26 cellular contexts compared by ENCODE assay signal in genomic region chr22:23206915-23207314, GRCh38. TPM values are rescaled to one million over a fixed set of nuclear protein-coding genes. Genes with fewer than 3 reads are reported as not detected.
DNase-seq lines count a peak whose midpoint lies in the region; FAIRE-seq and TF ChIP-seq lines count a peak whose summit lies in the region.
"Had no signal": no experiment of that assay in that cellular context is flagged by ENCODE, and none has a peak within 500 bp of the region (broad histone marks: within the 10 kb centered on the region; RNA-seq: fewer than 3 reads in every experiment).

No MANE protein-coding gene starts in this region.

- peaks cover 27% of the 10 kb centered on the region for H3K36me3 ChIP-seq in OCI-LY7 (ENCODE audit: insufficient read depth, low read length)
- H3K36me3 ChIP-seq: HAP-1 had no signal

- CTCF ChIA-PET in OCI-LY7 (lab: Charles Lee; ENCODE audit: unreplicated experiment), result no interaction called here

- no peak overlapping the region for H3K4me2 ChIP-seq in OCI-LY7 (ENCODE audit: low read length)
- H3K4me2 ChIP-seq: GM23338, PC-9 had no signal

- FAIRE-seq in urothelium cell line (lab: Jason Lieb, UNC), result peak; percentile 72
- FAIRE-seq: D721Med had no signal

- no peak overlapping the region for H2AFZ ChIP-seq in OCI-LY7 (ENCODE audit: low read length)
- H2AFZ ChIP-seq: GM23338, PC-9 had no signal

- peaks cover 56% of the 10 kb centered on the region for H3K4me1 ChIP-seq in OCI-LY7 (ENCODE audit: insufficient read depth, low read length, poor library complexity, severe bottlenecking)
- H3K4me1 ChIP-seq: BE2C, HAP-1, SJSA1 had no signal

- H3K27me3 Mint-ChIP-seq in activated T-cell treated with anti-CD3 and anti-CD28 coated beads, Interleukin-2, amount 50 U/mL, for 24 hours, result no peaks in the 10 kb centered on the region
- no peaks in the 10 kb centered on the region for H3K27me3 Mint-ChIP-seq in activated CD4-positive, alpha-beta T cell treated with anti-CD3 and anti-CD28 coated beads, Interleukin-2, amount 10 ng/mL, durations not matched to agents 24 days and 14 days
- H3K27me3 Mint-ChIP-seq: CD4-positive, CD25-positive, alpha-beta regulatory T cell had no signal

- H3K4me3 Mint-ChIP-seq in activated T-cell treated with anti-CD3 and anti-CD28 coated beads, Interleukin-2, amount 50 U/mL, for 24 hours, result no peak overlapping the region
- no peak overlapping the region for H3K4me3 Mint-ChIP-seq in activated CD4-positive, alpha-beta T cell treated with anti-CD3 and anti-CD28 coated beads, Interleukin-2, amount 10 ng/mL, durations not matched to agents 24 days and 14 days
- H3K4me3 Mint-ChIP-seq: CD4-positive, CD25-positive, alpha-beta regulatory T cell; GM23338 had no signal

- H3K9me3 Mint-ChIP-seq in activated T-cell treated with anti-CD3 and anti-CD28 coated beads, Interleukin-2, amount 50 U/mL, for 24 hours, result no peaks in the 10 kb centered on the region
- no peaks in the 10 kb centered on the region for H3K9me3 Mint-ChIP-seq in activated CD4-positive, alpha-beta T cell treated with anti-CD3 and anti-CD28 coated beads, Interleukin-2, amount 10 ng/mL, durations not matched to agents 24 days and 14 days
- H3K9me3 Mint-ChIP-seq: CD4-positive, CD25-positive, alpha-beta regulatory T cell; GM23338 had no signal

- peaks cover 52% of the 10 kb centered on the region for H3K36me3 Mint-ChIP-seq in activated T-cell treated with anti-CD3 and anti-CD28 coated beads, Interleukin-2, amount 50 U/mL, for 24 hours (ENCODE audit: low read depth)
- H3K36me3 Mint-ChIP-seq in activated CD4-positive, alpha-beta T cell treated with anti-CD3 and anti-CD28 coated beads, Interleukin-2, amount 10 ng/mL, durations not matched to agents 24 days and 14 days (ENCODE audit: low read depth), result peaks cover 12% of the 10 kb centered on the region

- no TSS peak for BruUV-seq in OCI-LY7 (replicated peaks; lab: Mats Ljungman, UMichigan)

- peaks cover 44% of the 10 kb centered on the region for H3K4me1 Mint-ChIP-seq in activated T-cell treated with anti-CD3 and anti-CD28 coated beads, Interleukin-2, amount 50 U/mL, for 24 hours (ENCODE audit: low read depth)
- peaks cover 4% of the 10 kb centered on the region for H3K4me1 Mint-ChIP-seq in activated CD4-positive, alpha-beta T cell treated with anti-CD3 and anti-CD28 coated beads, Interleukin-2, amount 10 ng/mL, durations not matched to agents 24 days and 14 days

- H4K20me1 ChIP-seq in OCI-LY7 (ENCODE audit: insufficient read depth, low read length), result 0 out of 2 replicates have a peak, but pooled peaks cover 6% of the 10 kb centered on the region

- no peaks in the 10 kb centered on the region for H3K9me3 ChIP-seq in OCI-LY7 (ENCODE audit: low read length)
- H3K9me3 ChIP-seq: BE2C, HAP-1, SJSA1 had no signal

- no peaks in the 10 kb centered on the region for H3K9me2 ChIP-seq in OCI-LY7 (ENCODE audit: insufficient read depth, low read length)

- DNase-seq in activated T-cell treated with anti-CD3 and anti-CD28 coated beads, Interleukin-2, amount 50 U/mL, for 24 hours, result no peak
- DNase-seq in activated T-cell treated with anti-CD3 and anti-CD28 coated beads for 4 hours, result no peak
- no peak for DNase-seq in OCI-LY7 (ENCODE audit: low spot score)
- DNase-seq in kidney tubule cell (ENCODE audit: low spot score), result peak; percentile 10
- DNase-seq in urothelium cell line (ENCODE audit: low spot score), result no peak
- no peak for DNase-seq in central memory CD4-positive, alpha-beta T cell
- no peak for DNase-seq in NCI-H524 (lab: John Stamatoyannopoulos, UW)
- DNase-seq in activated CD4-positive, alpha-beta T cell treated with anti-CD3 and anti-CD28 coated beads, Interleukin-2, amount 10 ng/mL, durations not matched to agents 24 days and 14 days, result no peak
- DNase-seq: ACHN; BE2C; CD4-positive, CD25-positive, alpha-beta regulatory T cell; Kasumi-1; NCI-H1092 treated with DMSO at 0.1 percent for 48 hours; NCI-H1436; NCI-H187; NCI-H2081 treated with DMSO at 0.1 percent for 48 hours; NCI-H2171; NCI-H774; PC-9; Right ventricle myocardium superior had no signal

- peak overlapping the region; percentile 82 for H3K27ac ChIP-seq in OCI-LY7 (ENCODE audit: low read depth, low read length, poor library complexity, severe bottlenecking)
- H3K27ac ChIP-seq: 22Rv1, HL-60, PC-9, SJSA1 had no signal

- POLR2A ChIA-PET in OCI-LY7 (lab: Charles Lee), result interaction anchor here (0.7 kb wide), 1 partner anchor 1226 kb away, joined by 3 read pairs; no protein-coding TSS in a partner anchor

- TF ChIP-seq CTCF in OCI-LY7 (conservative IDR thresholded peaks at IDR 0.05; ENCODE audit: low read length), result no peak

- intact Hi-C loops in OCI-LY7 (cut with micrococcal nuclease; ENCODE audit: unreplicated experiment), result no loop called here
- intact Hi-C loops in activated CD4-positive, alpha-beta T cell treated with anti-CD3 and anti-CD28 coated beads, Interleukin-2, amount 10 ng/mL, durations not matched to agents 24 days and 14 days (cut with micrococcal nuclease), result no loop called here

- peak overlapping the region; percentile 44 for H3K27ac Mint-ChIP-seq in activated T-cell treated with anti-CD3 and anti-CD28 coated beads, Interleukin-2, amount 50 U/mL, for 24 hours
- H3K27ac Mint-ChIP-seq in activated CD4-positive, alpha-beta T cell treated with anti-CD3 and anti-CD28 coated beads, Interleukin-2, amount 10 ng/mL, durations not matched to agents 24 days and 14 days, result no peak overlapping the region
- H3K27ac Mint-ChIP-seq: GM23338 had no signal

- no peak overlapping the region for H3K4me3 ChIP-seq in OCI-LY7 (ENCODE audit: low read depth, low read length, poor library complexity, severe bottlenecking)
- H3K4me3 ChIP-seq: GM23338, HAP-1, PC-9, SJSA1 had no signal

- H3K79me2 ChIP-seq in OCI-LY7 (ENCODE audit: insufficient read depth, low read depth, low read length), result peaks cover 16% of the 10 kb centered on the region; the same call in 1 of the 2 replicates

RNA-seq across cellular contexts. Expression of gene BCR, which starts 26.6 kb away (rescaled TPM):
- total RNA-seq in OCI-LY7 (2014; rRNA removed; shearing (Covaris generic)), result 46.5 and 51.3 TPM in 2 replicates
- 38.7 and 42.2 TPM in 2 replicates for total RNA-seq in OCI-LY7 (2022)
- 45.1 and 47.4 TPM in 2 replicates for total RNA-seq in activated CD4-positive, alpha-beta T cell treated with anti-CD3 and anti-CD28 coated beads, Interleukin-2, amount 10 ng/mL, durations not matched to agents 24 days and 14 days
